In genomic region chr4:151276787-151277557, GRCh38 we compare ENCODE assay signal across 8 cellular contexts. TPM values are rescaled to one million over a fixed set of nuclear protein-coding genes. Genes with fewer than 3 reads are reported as not detected.
DNase-seq lines count a peak whose midpoint lies in the region; ATAC-seq and TF ChIP-seq lines count a peak whose summit lies in the region.

A gene with protein sequence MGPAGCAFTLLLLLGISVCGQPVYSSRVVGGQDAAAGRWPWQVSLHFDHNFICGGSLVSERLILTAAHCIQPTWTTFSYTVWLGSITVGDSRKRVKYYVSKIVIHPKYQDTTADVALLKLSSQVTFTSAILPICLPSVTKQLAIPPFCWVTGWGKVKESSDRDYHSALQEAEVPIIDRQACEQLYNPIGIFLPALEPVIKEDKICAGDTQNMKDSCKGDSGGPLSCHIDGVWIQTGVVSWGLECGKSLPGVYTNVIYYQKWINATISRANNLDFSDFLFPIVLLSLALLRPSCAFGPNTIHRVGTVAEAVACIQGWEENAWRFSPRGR (plus strand): TSS chr4:151277161. CDS start chr4:151277173, 12 bp downstream.

- H3K4me3 Mint-ChIP-seq in activated CD4-positive, alpha-beta memory T cell treated with anti-CD3 and anti-CD28 coated beads, Interleukin-2, amount 10 ng/mL, durations not matched to agents 7 days and 5 days, result no peak within 1 kb of the TSS
- H3K4me3 Mint-ChIP-seq in naive thymus-derived CD8-positive, alpha-beta T cell, result no peak within 1 kb of the TSS

- H3K36me3 Mint-ChIP-seq in activated CD4-positive, alpha-beta memory T cell treated with anti-CD3 and anti-CD28 coated beads, Interleukin-2, amount 10 ng/mL, durations not matched to agents 7 days and 5 days (ENCODE audit: low read depth), result no peaks in the 10 kb centered on the region
- no peaks in the 10 kb centered on the region for H3K36me3 Mint-ChIP-seq in naive thymus-derived CD8-positive, alpha-beta T cell

- H3K27me3 ChIP-seq in esophagus squamous epithelium (no peaks in the 10 kb centered on the region), tibial artery (no peaks in the 10 kb centered on the region)

- CTCF ChIA-PET in activated CD4-positive, alpha-beta memory T cell treated with anti-CD3 and anti-CD28 coated beads, Interleukin-2, amount 10 ng/mL, durations not matched to agents 7 days and 5 days (lab: Charles Lee), result interaction anchor here (1.1 to 1.6 kb wide), 6 partner anchors 8 to 87 kb away, joined by 3 to 5 read pairs (median 4); no protein-coding TSS in a partner anchor

- no peak for TF ChIP-seq POLR2A in esophagus squamous epithelium (IDR thresholded peaks at IDR 0.05)

- no peaks in the 10 kb centered on the region for H3K9me3 ChIP-seq in esophagus squamous epithelium
- no peaks in the 10 kb centered on the region for H3K9me3 ChIP-seq in tibial artery

- TF ChIP-seq CTCF in esophagus squamous epithelium (IDR thresholded peaks at IDR 0.05) (peak in 5 of 6 experiments; percentile 60 to 77 (median 61)), tibial artery (IDR thresholded peaks at IDR 0.05) (peak; percentile 56)

- POLR2A ChIA-PET in activated CD4-positive, alpha-beta memory T cell treated with anti-CD3 and anti-CD28 coated beads, Interleukin-2, amount 10 ng/mL, durations not matched to agents 7 days and 5 days (lab: Charles Lee), result no interaction called here
- POLR2A ChIA-PET in naive thymus-derived CD8-positive, alpha-beta T cell (lab: Charles Lee), result no interaction called here

- ATAC-seq in GM21367 (IDR thresholded peaks at IDR 0.05; ENCODE audit: unreplicated experiment), result peak; percentile 71
- ATAC-seq in naive thymus-derived CD8-positive, alpha-beta T cell, result no peak

- H3K27me3 Mint-ChIP-seq in activated CD4-positive, alpha-beta memory T cell treated with anti-CD3 and anti-CD28 coated beads, Interleukin-2, amount 10 ng/mL, durations not matched to agents 7 days and 5 days, result peaks cover 7% of the 10 kb centered on the region
- peaks cover 0 to 19% (median 9%) of the 10 kb centered on the region in 5 donors for H3K27me3 Mint-ChIP-seq in naive thymus-derived CD8-positive, alpha-beta T cell

- DNase-seq in COR-L47 (lab: John Stamatoyannopoulos, UW) (peak; percentile 31), NCI-H1092 treated with DMSO at 0.1 percent for 48 hours (lab: John Stamatoyannopoulos, UW) (peak; percentile 20), esophagus squamous epithelium (lab: John Stamatoyannopoulos, UW) (no peak), tibial artery (peak; percentile 38 to 73), OCI-M2 (lab: John Stamatoyannopoulos, UW; ENCODE audit: unreplicated experiment) (no peak)
- DNase-seq in activated CD4-positive, alpha-beta memory T cell treated with anti-CD3 and anti-CD28 coated beads, Interleukin-2, amount 10 ng/mL, durations not matched to agents 7 days and 5 days, result peak; percentile 56
- peak in 6 of 10 donors; percentile 5 to 24 (median 14) for DNase-seq in naive thymus-derived CD8-positive, alpha-beta T cell

- no peaks in the 10 kb centered on the region for H3K9me3 Mint-ChIP-seq in activated CD4-positive, alpha-beta memory T cell treated with anti-CD3 and anti-CD28 coated beads, Interleukin-2, amount 10 ng/mL, durations not matched to agents 7 days and 5 days
- no peaks in the 10 kb centered on the region for H3K9me3 Mint-ChIP-seq in naive thymus-derived CD8-positive, alpha-beta T cell

- H3K27ac ChIP-seq in esophagus squamous epithelium, result no peak within 1 kb of the TSS
- H3K27ac ChIP-seq in tibial artery, result no peak within 1 kb of the TSS

- H3K27ac Mint-ChIP-seq in activated CD4-positive, alpha-beta memory T cell treated with anti-CD3 and anti-CD28 coated beads, Interleukin-2, amount 10 ng/mL, durations not matched to agents 7 days and 5 days, result no peak within 1 kb of the TSS
- peak within 1 kb of the TSS in 1 of 10 donors; percentile 74 for H3K27ac Mint-ChIP-seq in naive thymus-derived CD8-positive, alpha-beta T cell

- no peaks in the 10 kb centered on the region for H3K4me1 Mint-ChIP-seq in activated CD4-positive, alpha-beta memory T cell treated with anti-CD3 and anti-CD28 coated beads, Interleukin-2, amount 10 ng/mL, durations not matched to agents 7 days and 5 days
- H3K4me1 Mint-ChIP-seq in naive thymus-derived CD8-positive, alpha-beta T cell, result no peaks in the 10 kb centered on the region

- no peak within 1 kb of the TSS for H3K4me3 ChIP-seq in esophagus squamous epithelium
- no peak within 1 kb of the TSS for H3K4me3 ChIP-seq in tibial artery

- intact Hi-C loops in esophagus squamous epithelium (cut with DNase I) (no loop called here), tibial artery (cut with DNase I; ENCODE audit: low total_unique reads) (loop anchor here (2.0 kb wide), 1 partner anchor 86 kb away; no protein-coding TSS in a partner anchor)

- H3K4me1 ChIP-seq in esophagus squamous epithelium (peaks cover 0 to 5% (median 0%) of the 10 kb centered on the region in 3 donors), tibial artery (peaks cover 0 to 9% (median 3%) of the 10 kb centered on the region in 4 donors)

- peaks cover 0 to 5% (median 0%) of the 10 kb centered on the region in 3 donors for H3K36me3 ChIP-seq in esophagus squamous epithelium
- no peaks in the 10 kb centered on the region for H3K36me3 ChIP-seq in tibial artery

- 61 to 63% methylated on average over 3 to 6 of the region's 7 CpGs for WGBS in esophagus squamous epithelium, 2 donors

RNA-seq across cellular contexts. Expression of the gene that starts here (rescaled TPM):
- not detected for total RNA-seq in activated CD4-positive, alpha-beta memory T cell treated with anti-CD3 and anti-CD28 coated beads, Interleukin-2, amount 10 ng/mL, durations not matched to agents 7 days and 5 days
- total RNA-seq in esophagus squamous epithelium, result not detected
- not detected for total RNA-seq in naive thymus-derived CD8-positive, alpha-beta T cell
- not detected for polyA plus RNA-seq in naive thymus-derived CD8-positive, alpha-beta T cell

Comparison
In these comparisons a context has a peak if more than half of its experiments do, and no peak if none do; other contexts are left out.
1. Peak in DNase-seq in activated CD4-positive, alpha-beta memory T cell treated with anti-CD3 and anti-CD28 coated beads, Interleukin-2, amount 10 ng/mL, durations not matched to agents 7 days and 5 days; RNA of the gene not detected or under 1 TPM.
2. Peak in DNase-seq in naive thymus-derived CD8-positive, alpha-beta T cell; RNA of the gene not detected or under 1 TPM.
3. DNase-seq: peak in COR-L47 (single experiment), NCI-H1092 treated with DMSO at 0.1 percent for 48 hours (single experiment) and tibial artery (2 of 2); none in esophagus squamous epithelium (single experiment) and OCI-M2 (single experiment).